9 cellular contexts compared by ENCODE assay signal in the genomic region with DNA sequence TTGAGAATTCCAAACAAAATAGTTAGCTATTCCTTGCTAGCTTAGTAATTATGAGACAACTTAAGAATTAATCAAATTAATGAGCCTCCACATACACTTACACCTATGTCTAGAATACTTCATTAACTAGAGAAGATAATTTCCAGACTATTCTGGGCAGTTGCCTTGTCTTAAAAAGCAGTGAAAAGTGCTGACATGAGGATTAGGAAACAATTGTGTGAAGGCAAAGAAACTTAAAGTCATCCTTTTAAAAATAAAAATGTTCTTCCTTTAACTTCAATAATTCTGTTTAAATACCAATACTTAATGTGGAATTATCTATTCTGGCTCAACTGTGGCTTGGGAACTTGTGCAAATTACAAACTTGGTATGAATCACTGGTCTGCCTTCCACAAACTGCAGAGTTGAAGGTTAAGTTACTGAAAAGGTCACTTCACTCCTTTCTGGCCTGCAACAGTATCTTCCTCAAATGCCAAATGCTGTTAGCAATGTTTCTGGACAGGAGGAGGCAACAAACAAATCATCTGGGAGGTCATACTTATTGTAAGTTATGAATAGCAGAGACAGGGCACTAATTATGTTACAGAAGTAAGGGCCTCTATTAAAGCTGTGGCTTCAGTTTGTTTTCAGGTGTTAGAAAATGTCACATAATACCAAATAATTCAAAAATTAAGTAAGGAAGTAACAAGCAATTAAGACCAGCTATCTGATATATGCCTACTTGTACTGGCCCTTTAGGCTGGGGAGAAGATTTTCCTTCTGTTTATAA. TPM values are rescaled to one million over a fixed set of nuclear protein-coding genes. Genes with fewer than 3 reads are reported as not detected.
DNase-seq lines count a peak whose midpoint lies in the region; ATAC-seq and TF ChIP-seq lines count a peak whose summit lies in the region.
"Had no signal": no experiment of that assay in that cellular context is flagged by ENCODE, and none has a peak within 500 bp of the region (broad histone marks: within the 10 kb centered on the region; RNA-seq: fewer than 3 reads in every experiment).

No MANE protein-coding gene starts in this region.

- H3K27ac Mint-ChIP-seq in stimulated activated naive CD8-positive, alpha-beta T cell treated with anti-CD3 and anti-CD28 coated beads, Interleukin-15, amount 100 ng/mL, for 72 hours, result peak overlapping the region in 1 of 2 donors; percentile 50
- H3K27ac Mint-ChIP-seq in MCF 10A (ENCODE audit: low read depth, unreplicated experiment), result peak overlapping the region; percentile 80

- intact Hi-C loops in MCF 10A (cut with micrococcal nuclease), result no loop called here

- POLR2A ChIA-PET in MCF 10A (lab: Yijun Ruan, JAX), result interaction anchor here (0.5 to 16.7 kb wide), 14 partner anchors 10 to 133 kb away, joined by 3 to 325 read pairs (median 6); partner anchors contain the start of gene ARPC3

- peak; percentile 72 for ATAC-seq in stimulated activated naive CD8-positive, alpha-beta T cell treated with anti-CD3 and anti-CD28 coated beads, Interleukin-15, Interleukin-2, amounts not matched to agents 100 U/mL and 50 U/mL, for 24 hours
- ATAC-seq in stimulated activated naive CD8-positive, alpha-beta T cell treated with anti-CD3 and anti-CD28 coated beads, Interleukin-15, amount 100 ng/mL, for 72 hours, result no peak
- no peak for ATAC-seq in GM21786 (IDR thresholded peaks at IDR 0.05; ENCODE audit: unreplicated experiment)
- no peak for ATAC-seq in GM21367 (IDR thresholded peaks at IDR 0.05; ENCODE audit: unreplicated experiment)
- ATAC-seq in GM21825 (IDR thresholded peaks at IDR 0.05; ENCODE audit: unreplicated experiment), result no peak

- CTCF ChIA-PET in MCF 10A (lab: Yijun Ruan, JAX), result interaction anchor here (0.7 to 1.4 kb wide), 5 partner anchors 11 to 178 kb away, joined by 3 to 10 read pairs (median 4); no protein-coding TSS in a partner anchor

- no peaks in the 10 kb centered on the region for H3K9me3 Mint-ChIP-seq in stimulated activated naive CD8-positive, alpha-beta T cell treated with anti-CD3 and anti-CD28 coated beads, Interleukin-15, amount 100 ng/mL, for 72 hours
- H3K9me3 Mint-ChIP-seq in MCF 10A (ENCODE audit: unreplicated experiment), result peaks cover 8% of the 10 kb centered on the region

- DNase-seq in stimulated activated naive CD8-positive, alpha-beta T cell treated with anti-CD3 and anti-CD28 coated beads, Interleukin-15, Interleukin-2, amounts not matched to agents 100 U/mL and 50 U/mL, for 24 hours, result no peak
- DNase-seq in stimulated activated naive CD8-positive, alpha-beta T cell treated with anti-CD3 and anti-CD28 coated beads, Interleukin-15, amount 100 ng/mL, for 72 hours, result no peak
- DNase-seq in MCF 10A (ENCODE audit: unreplicated experiment), result no peak
- peak; percentile 33 for DNase-seq in medulla oblongata (ENCODE audit: extremely low spot score)
- DNase-seq in amygdala (lab: John Stamatoyannopoulos, UW), result no peak
- DNase-seq: NCI-H146 had no signal

- H3K36me3 Mint-ChIP-seq in MCF 10A (ENCODE audit: insufficient read depth, unreplicated experiment), result peaks cover 19% of the 10 kb centered on the region

- no peaks in the 10 kb centered on the region for H3K27me3 Mint-ChIP-seq in stimulated activated naive CD8-positive, alpha-beta T cell treated with anti-CD3 and anti-CD28 coated beads, Interleukin-15, amount 100 ng/mL, for 72 hours
- no peaks in the 10 kb centered on the region for H3K27me3 Mint-ChIP-seq in MCF 10A (ENCODE audit: insufficient read depth, unreplicated experiment)

- H3K4me1 Mint-ChIP-seq in stimulated activated naive CD8-positive, alpha-beta T cell treated with anti-CD3 and anti-CD28 coated beads, Interleukin-15, amount 100 ng/mL, for 72 hours, result peaks cover 96% of the 10 kb centered on the region
- H3K4me1 Mint-ChIP-seq in MCF 10A (ENCODE audit: insufficient read depth, unreplicated experiment), result peaks cover 37% of the 10 kb centered on the region

- no TSS peak for BruUV-seq in MCF 10A (replicated peaks; lab: Mats Ljungman, UMichigan)

- TF ChIP-seq CTCF in MCF 10A (IDR thresholded peaks at IDR 0.05; ENCODE audit: unreplicated experiment), result no peak

- H3K4me3 Mint-ChIP-seq in stimulated activated naive CD8-positive, alpha-beta T cell treated with anti-CD3 and anti-CD28 coated beads, Interleukin-15, amount 100 ng/mL, for 72 hours, result peak overlapping the region in 1 of 2 donors; percentile 18
- H3K4me3 Mint-ChIP-seq in MCF 10A (ENCODE audit: unreplicated experiment), result peak overlapping the region; percentile 41

RNA-seq across cellular contexts. Expression of gene PPTC7, which starts 19.2 kb away (rescaled TPM):
- total RNA-seq in MCF 10A (2022), result 32.0 and 36.5 TPM in 2 replicates

RNA-seq across cellular contexts. Expression of gene TCTN1, which starts 50.0 kb away (rescaled TPM):
- 36.5 and 38.9 TPM in 2 replicates for total RNA-seq in MCF 10A (2022)
